Comparison of ENCODE assay signal across 1 cellular context in the genomic region with DNA sequence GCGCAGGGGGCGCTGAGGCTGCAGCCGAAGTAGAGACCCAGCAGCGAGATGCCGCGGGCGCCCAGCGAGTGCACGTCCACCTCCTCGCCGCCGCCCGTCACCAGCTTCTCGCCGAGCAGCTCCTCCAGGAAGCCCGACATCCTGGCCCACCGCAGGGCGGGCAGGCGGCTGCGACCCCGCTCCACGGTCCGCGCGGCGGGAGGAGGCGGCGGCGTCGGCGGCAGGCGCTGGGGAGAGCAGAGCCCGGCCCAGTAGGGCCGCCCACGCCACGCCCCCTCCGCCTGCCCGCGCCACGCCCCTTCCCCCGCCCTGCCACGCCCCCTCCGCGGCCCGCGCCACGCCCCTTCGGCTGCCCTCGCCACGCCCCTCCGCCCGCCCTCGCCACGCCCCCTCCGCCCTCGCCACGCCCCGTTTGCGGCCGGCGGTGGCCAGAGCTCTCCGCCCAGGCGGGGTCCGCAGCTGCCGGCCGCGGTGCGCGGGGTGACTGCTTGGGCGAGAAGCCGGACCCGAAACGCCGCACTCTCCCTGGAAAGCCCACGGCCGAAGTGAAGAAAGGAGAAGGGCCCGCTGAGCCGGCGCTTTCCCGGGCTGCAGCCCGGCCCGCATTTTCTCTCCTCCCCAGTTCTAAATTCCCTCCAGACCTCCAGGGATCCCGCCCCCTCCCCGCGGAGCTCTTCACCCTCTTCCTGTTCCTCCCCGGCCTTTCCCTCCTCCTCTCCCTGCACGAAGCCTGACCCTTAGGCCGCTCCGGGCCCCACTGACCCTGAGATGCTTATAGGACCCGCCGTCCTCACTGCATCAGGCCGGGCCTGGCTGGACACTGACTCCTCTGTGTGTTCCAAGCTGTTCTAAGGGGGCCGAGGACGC.
TF ChIP-seq lines count a peak whose summit lies in the region.

Gene NXN, minus strand, starts transcription at position 238 of the 867 bp plus-strand sequence.

TF ChIP-seq in HepG2, 621 proteins besides CTCF, POLR2A, EP300 and RAD21 (continued from another document and continues in another):
- TF ChIP-seq PRDM10 (CRISPR knock-in tag; IDR thresholded peaks at IDR 0.05; ENCODE audit: low read depth), result no peak
- TF ChIP-seq, protein P1, sequence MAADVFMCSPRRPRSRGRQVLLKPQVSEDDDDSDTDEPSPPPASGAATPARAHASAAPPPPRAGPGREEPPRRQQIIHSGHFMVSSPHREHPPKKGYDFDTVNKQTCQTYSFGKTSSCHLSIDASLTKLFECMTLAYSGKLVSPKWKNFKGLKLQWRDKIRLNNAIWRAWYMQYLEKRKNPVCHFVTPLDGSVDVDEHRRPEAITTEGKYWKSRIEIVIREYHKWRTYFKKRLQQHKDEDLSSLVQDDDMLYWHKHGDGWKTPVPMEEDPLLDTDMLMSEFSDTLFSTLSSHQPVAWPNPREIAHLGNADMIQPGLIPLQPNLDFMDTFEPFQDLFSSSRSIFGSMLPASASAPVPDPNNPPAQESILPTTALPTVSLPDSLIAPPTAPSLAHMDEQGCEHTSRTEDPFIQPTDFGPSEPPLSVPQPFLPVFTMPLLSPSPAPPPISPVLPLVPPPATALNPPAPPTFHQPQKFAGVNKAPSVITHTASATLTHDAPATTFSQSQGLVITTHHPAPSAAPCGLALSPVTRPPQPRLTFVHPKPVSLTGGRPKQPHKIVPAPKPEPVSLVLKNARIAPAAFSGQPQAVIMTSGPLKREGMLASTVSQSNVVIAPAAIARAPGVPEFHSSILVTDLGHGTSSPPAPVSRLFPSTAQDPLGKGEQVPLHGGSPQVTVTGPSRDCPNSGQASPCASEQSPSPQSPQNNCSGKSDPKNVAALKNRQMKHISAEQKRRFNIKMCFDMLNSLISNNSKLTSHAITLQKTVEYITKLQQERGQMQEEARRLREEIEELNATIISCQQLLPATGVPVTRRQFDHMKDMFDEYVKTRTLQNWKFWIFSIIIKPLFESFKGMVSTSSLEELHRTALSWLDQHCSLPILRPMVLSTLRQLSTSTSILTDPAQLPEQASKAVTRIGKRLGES (CRISPR knock-in tag; IDR thresholded peaks at IDR 0.05; ENCODE audit: borderline replicate concordance), result no peak
- no peak for TF ChIP-seq ZUFSP (CRISPR knock-in tag; IDR thresholded peaks at IDR 0.05; ENCODE audit: borderline replicate concordance)
- TF ChIP-seq ATRX (CRISPR knock-in tag; IDR thresholded peaks at IDR 0.05; ENCODE audit: borderline replicate concordance), result no peak
- no peak for TF ChIP-seq TGIF2 (CRISPR knock-in tag; IDR thresholded peaks at IDR 0.05)
- TF ChIP-seq GFI1 (CRISPR knock-in tag; IDR thresholded peaks at IDR 0.05; ENCODE audit: borderline replicate concordance), result no peak
- TF ChIP-seq NR3C1 (CRISPR knock-in tag; IDR thresholded peaks at IDR 0.05), result no peak
- no peak for TF ChIP-seq MEIS1 (CRISPR knock-in tag; IDR thresholded peaks at IDR 0.05; ENCODE audit: borderline replicate concordance)
- peak; percentile 60; the same call in 1 of the 2 replicates for TF ChIP-seq RFXAP (CRISPR knock-in tag; IDR thresholded peaks at IDR 0.05; ENCODE audit: borderline replicate concordance)
- no peak for TF ChIP-seq SP1 (IDR thresholded peaks at IDR 0.05)
- peak; percentile 56 for TF ChIP-seq SP1 (CRISPR knock-in tag; IDR thresholded peaks at IDR 0.05)
- no peak for TF ChIP-seq ZNF616 (CRISPR knock-in tag; IDR thresholded peaks at IDR 0.05; ENCODE audit: low read depth)
- TF ChIP-seq, protein P2, sequence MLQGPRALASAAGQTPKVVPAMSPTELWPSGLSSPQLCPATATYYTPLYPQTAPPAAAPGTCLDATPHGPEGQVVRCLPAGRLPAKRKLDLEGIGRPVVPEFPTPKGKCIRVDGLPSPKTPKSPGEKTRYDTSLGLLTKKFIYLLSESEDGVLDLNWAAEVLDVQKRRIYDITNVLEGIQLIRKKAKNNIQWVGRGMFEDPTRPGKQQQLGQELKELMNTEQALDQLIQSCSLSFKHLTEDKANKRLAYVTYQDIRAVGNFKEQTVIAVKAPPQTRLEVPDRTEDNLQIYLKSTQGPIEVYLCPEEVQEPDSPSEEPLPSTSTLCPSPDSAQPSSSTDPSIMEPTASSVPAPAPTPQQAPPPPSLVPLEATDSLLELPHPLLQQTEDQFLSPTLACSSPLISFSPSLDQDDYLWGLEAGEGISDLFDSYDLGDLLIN (CRISPR knock-in tag; IDR thresholded peaks at IDR 0.05; ENCODE audit: borderline replicate concordance), result no peak
- TF ChIP-seq, protein P3, sequence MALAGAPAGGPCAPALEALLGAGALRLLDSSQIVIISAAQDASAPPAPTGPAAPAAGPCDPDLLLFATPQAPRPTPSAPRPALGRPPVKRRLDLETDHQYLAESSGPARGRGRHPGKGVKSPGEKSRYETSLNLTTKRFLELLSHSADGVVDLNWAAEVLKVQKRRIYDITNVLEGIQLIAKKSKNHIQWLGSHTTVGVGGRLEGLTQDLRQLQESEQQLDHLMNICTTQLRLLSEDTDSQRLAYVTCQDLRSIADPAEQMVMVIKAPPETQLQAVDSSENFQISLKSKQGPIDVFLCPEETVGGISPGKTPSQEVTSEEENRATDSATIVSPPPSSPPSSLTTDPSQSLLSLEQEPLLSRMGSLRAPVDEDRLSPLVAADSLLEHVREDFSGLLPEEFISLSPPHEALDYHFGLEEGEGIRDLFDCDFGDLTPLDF (CRISPR knock-in tag; IDR thresholded peaks at IDR 0.05), result no peak
- no peak for TF ChIP-seq ZNF570 (CRISPR knock-in tag; IDR thresholded peaks at IDR 0.05; ENCODE audit: borderline replicate concordance)
- TF ChIP-seq ZNF672 (CRISPR knock-in tag; IDR thresholded peaks at IDR 0.05), result no peak
- no peak for TF ChIP-seq ZKSCAN8 (CRISPR knock-in tag; IDR thresholded peaks at IDR 0.05; ENCODE audit: borderline replicate concordance)
- TF ChIP-seq NFIC (IDR thresholded peaks at IDR 0.05; ENCODE audit: low read length), result no peak
- peak; percentile 35; the same call in 1 of the 2 replicates for TF ChIP-seq ZNF839 (CRISPR knock-in tag; IDR thresholded peaks at IDR 0.05; ENCODE audit: borderline replicate concordance)
- TF ChIP-seq SSRP1 (CRISPR knock-in tag; IDR thresholded peaks at IDR 0.05), result no peak
- TF ChIP-seq ZNF772 (CRISPR knock-in tag; IDR thresholded peaks at IDR 0.05), result no peak; the same call in 1 of the 2 replicates
- TF ChIP-seq SMARCE1 (IDR thresholded peaks at IDR 0.05; ENCODE audit: borderline replicate concordance), result no peak
- peak; percentile 64 for TF ChIP-seq TAF1 (CRISPR knock-in tag; IDR thresholded peaks at IDR 0.05)
- TF ChIP-seq ZNF382 (CRISPR knock-in tag; IDR thresholded peaks at IDR 0.05; ENCODE audit: borderline replicate concordance), result no peak
- TF ChIP-seq KAT2B (IDR thresholded peaks at IDR 0.05; ENCODE audit: borderline replicate concordance, low read depth, low read length), result no peak
- no peak for TF ChIP-seq GPBP1L1 (CRISPR knock-in tag; IDR thresholded peaks at IDR 0.05)
- TF ChIP-seq AGO2 (optimal IDR thresholded peaks at IDR 0.05; ENCODE audit: low read depth, low read length), result no peak
- no peak for TF ChIP-seq SIN3B (IDR thresholded peaks at IDR 0.05; ENCODE audit: low read length)
- TF ChIP-seq TMF1 (CRISPR knock-in tag; IDR thresholded peaks at IDR 0.05; ENCODE audit: low read depth), result no peak
- no peak for TF ChIP-seq ZNF282 (IDR thresholded peaks at IDR 0.05; ENCODE audit: partially characterized antibody)
- TF ChIP-seq, protein P4, sequence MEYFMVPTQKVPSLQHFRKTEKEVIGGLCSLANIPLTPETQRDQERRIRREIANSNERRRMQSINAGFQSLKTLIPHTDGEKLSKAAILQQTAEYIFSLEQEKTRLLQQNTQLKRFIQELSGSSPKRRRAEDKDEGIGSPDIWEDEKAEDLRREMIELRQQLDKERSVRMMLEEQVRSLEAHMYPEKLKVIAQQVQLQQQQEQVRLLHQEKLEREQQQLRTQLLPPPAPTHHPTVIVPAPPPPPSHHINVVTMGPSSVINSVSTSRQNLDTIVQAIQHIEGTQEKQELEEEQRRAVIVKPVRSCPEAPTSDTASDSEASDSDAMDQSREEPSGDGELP (IDR thresholded peaks at IDR 0.05; ENCODE audit: borderline replicate concordance, low read depth), result peak; percentile 26; the same call in 1 of the 2 replicates
- TF ChIP-seq HNF1B (CRISPR knock-in tag; IDR thresholded peaks at IDR 0.05), result no peak
- no peak for TF ChIP-seq ZBTB20 (CRISPR knock-in tag; IDR thresholded peaks at IDR 0.05; ENCODE audit: borderline replicate concordance, low read depth)
- TF ChIP-seq ZBTB34 (CRISPR knock-in tag; IDR thresholded peaks at IDR 0.05), result no peak
- no peak for TF ChIP-seq HES4 (CRISPR knock-in tag; IDR thresholded peaks at IDR 0.05; ENCODE audit: borderline replicate concordance)
- TF ChIP-seq MBD4 (IDR thresholded peaks at IDR 0.05; ENCODE audit: borderline replicate concordance, low read length), result no peak
- TF ChIP-seq RBAK (CRISPR knock-in tag; IDR thresholded peaks at IDR 0.05), result no peak
- no peak for TF ChIP-seq HNF4A (CRISPR knock-in tag; IDR thresholded peaks at IDR 0.05)
- TF ChIP-seq PRPF4 (IDR thresholded peaks at IDR 0.05; ENCODE audit: low read depth, low read length, poor library complexity, severe bottlenecking), result no peak
- TF ChIP-seq MIER2 (CRISPR knock-in tag; IDR thresholded peaks at IDR 0.05), result no peak
- no peak for TF ChIP-seq THYN1 (CRISPR knock-in tag; IDR thresholded peaks at IDR 0.05; ENCODE audit: borderline replicate concordance, low read depth)
- no peak for TF ChIP-seq ZNF343 (CRISPR knock-in tag; IDR thresholded peaks at IDR 0.05)
- no peak for TF ChIP-seq ZNF746 (CRISPR knock-in tag; IDR thresholded peaks at IDR 0.05)
- no peak for TF ChIP-seq ZNF496 (CRISPR knock-in tag; IDR thresholded peaks at IDR 0.05; ENCODE audit: insufficient replicate concordance)
- no peak for TF ChIP-seq TOE1 (CRISPR knock-in tag; IDR thresholded peaks at IDR 0.05)
